In the genomic region with DNA sequence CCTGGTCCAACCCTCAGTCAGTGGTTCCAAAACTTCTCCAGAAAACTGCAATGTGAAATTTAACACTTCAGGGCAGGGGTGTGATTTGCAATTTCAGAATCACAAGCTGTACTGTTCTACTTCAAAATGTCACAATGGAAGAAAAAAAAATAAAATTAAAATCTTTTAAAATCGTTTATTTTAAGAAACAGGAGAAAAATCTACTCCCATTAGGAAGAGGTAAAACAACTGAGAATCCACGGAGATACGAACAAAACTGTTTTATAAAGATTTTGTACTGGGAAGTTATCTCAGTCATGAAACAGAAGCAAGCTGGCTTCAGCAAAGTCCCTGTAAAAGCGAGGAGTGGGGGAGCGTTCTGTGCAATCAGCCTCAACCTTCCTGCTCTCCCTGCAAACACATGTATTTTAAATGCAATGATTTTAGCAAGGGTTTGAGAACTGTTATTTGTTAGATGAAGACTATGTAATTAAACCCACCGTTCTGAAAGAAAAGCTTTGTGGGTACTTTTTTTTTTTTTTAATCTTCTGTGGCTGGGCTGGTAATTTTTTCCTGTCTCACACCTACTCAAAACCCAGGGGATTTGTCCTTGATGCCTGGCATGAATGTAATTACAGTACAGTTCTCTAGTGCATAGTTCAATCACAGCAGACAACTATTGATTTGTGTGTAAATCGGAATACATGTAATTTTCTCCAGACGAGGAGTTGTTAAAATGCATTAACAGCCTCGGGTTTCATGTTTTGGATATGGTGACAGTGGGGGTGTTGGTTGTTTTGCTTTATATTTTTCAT, we compare ENCODE assay signal across 10 cellular contexts.
DNase-seq lines count a peak whose midpoint lies in the region; ATAC-seq and TF ChIP-seq lines count a peak whose summit lies in the region.
"Had no signal": no experiment of that assay in that cellular context is flagged by ENCODE, and none has a peak within 500 bp of the region (broad histone marks: within the 10 kb centered on the region; RNA-seq: fewer than 3 reads in every experiment).

No MANE protein-coding gene starts in this region.

- H3K9me3 Mint-ChIP-seq in T-helper 2 cell treated with Interferon-gamma antibody and Interleukin-4, amounts not matched to agents 5 μg/mL and 100 μg/mL, for 36 hours, result peaks cover 9% of the 10 kb centered on the region
- H3K9me3 Mint-ChIP-seq in stimulated activated naive CD8-positive, alpha-beta T cell treated with anti-CD3 and anti-CD28 coated beads, Interleukin-15, Interleukin-2, amounts not matched to agents 100 ng/mL and 50 ng/mL, for 24 hours, result peaks cover 6% of the 10 kb centered on the region

- peak overlapping the region; percentile 45 for H3K9ac ChIP-seq in SK-N-MC (ENCODE audit: insufficient read length)
- H3K9ac ChIP-seq: SK-N-SH had no signal

- H3K27ac ChIP-seq in SK-N-MC (no peak overlapping the region), foreskin keratinocyte (peak overlapping the region; percentile 95)
- H3K27ac ChIP-seq: upper lobe of right lung had no signal

- H3K9me3 ChIP-seq in SK-N-MC (ENCODE audit: low read depth, low read length), result no peaks in the 10 kb centered on the region
- H3K9me3 ChIP-seq: SK-N-SH, upper lobe of right lung had no signal

- no peaks in the 10 kb centered on the region for H3K27me3 ChIP-seq in foreskin keratinocyte
- H3K27me3 ChIP-seq: upper lobe of right lung had no signal

- DNase-seq in T-helper 2 cell treated with Interferon-gamma antibody and Interleukin-4, amounts not matched to agents 5 μg/mL and 100 μg/mL, for 36 hours (ENCODE audit: low spot score), result peak; percentile 6
- DNase-seq in T-helper 2 cell (no peak), SK-N-MC (ENCODE audit: low read depth, low spot score) (no peak), foreskin keratinocyte (peak in 1 of 2 donors; percentile 45), left colon (no peak)
- DNase-seq: SK-N-SH, upper lobe of right lung had no signal

- H3K36me3 Mint-ChIP-seq in T-helper 2 cell treated with Interferon-gamma antibody and Interleukin-4, amounts not matched to agents 5 μg/mL and 100 μg/mL, for 36 hours (ENCODE audit: low read depth), result no peaks in the 10 kb centered on the region
- no peaks in the 10 kb centered on the region for H3K36me3 Mint-ChIP-seq in stimulated activated naive CD8-positive, alpha-beta T cell treated with anti-CD3 and anti-CD28 coated beads, Interleukin-15, Interleukin-2, amounts not matched to agents 100 ng/mL and 50 ng/mL, for 24 hours (ENCODE audit: low read depth)

- no peak overlapping the region for H3K27ac Mint-ChIP-seq in T-helper 2 cell treated with Interferon-gamma antibody and Interleukin-4, amounts not matched to agents 5 μg/mL and 100 μg/mL, for 36 hours
- H3K27ac Mint-ChIP-seq in stimulated activated naive CD8-positive, alpha-beta T cell treated with anti-CD3 and anti-CD28 coated beads, Interleukin-15, Interleukin-2, amounts not matched to agents 100 ng/mL and 50 ng/mL, for 24 hours, result peak overlapping the region; percentile 80

- H3K27me3 Mint-ChIP-seq in T-helper 2 cell treated with Interferon-gamma antibody and Interleukin-4, amounts not matched to agents 5 μg/mL and 100 μg/mL, for 36 hours (ENCODE audit: low read depth), result peaks cover 47% of the 10 kb centered on the region
- H3K27me3 Mint-ChIP-seq in stimulated activated naive CD8-positive, alpha-beta T cell treated with anti-CD3 and anti-CD28 coated beads, Interleukin-15, Interleukin-2, amounts not matched to agents 100 ng/mL and 50 ng/mL, for 24 hours, result peaks cover 54% of the 10 kb centered on the region

- peak overlapping the region; percentile 33 for H3K4me3 ChIP-seq in SK-N-MC
- H3K4me3 ChIP-seq: upper lobe of right lung had no signal

- ATAC-seq in foreskin keratinocyte (peak; percentile 26), GM18511 (IDR thresholded peaks at IDR 0.05; ENCODE audit: unreplicated experiment) (no peak), HG02938 (IDR thresholded peaks at IDR 0.05; ENCODE audit: unreplicated experiment) (no peak), left colon (no peak)
- ATAC-seq: upper lobe of right lung had no signal

- H3K36me3 ChIP-seq in SK-N-MC (ENCODE audit: insufficient read depth, low read length), result no peaks in the 10 kb centered on the region
- H3K36me3 ChIP-seq: upper lobe of right lung had no signal

- no peak overlapping the region for H3K4me3 Mint-ChIP-seq in T-helper 2 cell treated with Interferon-gamma antibody and Interleukin-4, amounts not matched to agents 5 μg/mL and 100 μg/mL, for 36 hours
- peak overlapping the region; percentile 40 for H3K4me3 Mint-ChIP-seq in stimulated activated naive CD8-positive, alpha-beta T cell treated with anti-CD3 and anti-CD28 coated beads, Interleukin-15, Interleukin-2, amounts not matched to agents 100 ng/mL and 50 ng/mL, for 24 hours

- H3K4me1 Mint-ChIP-seq in T-helper 2 cell treated with Interferon-gamma antibody and Interleukin-4, amounts not matched to agents 5 μg/mL and 100 μg/mL, for 36 hours (ENCODE audit: low read depth), result peaks cover 12% of the 10 kb centered on the region
- H3K4me1 Mint-ChIP-seq in stimulated activated naive CD8-positive, alpha-beta T cell treated with anti-CD3 and anti-CD28 coated beads, Interleukin-15, Interleukin-2, amounts not matched to agents 100 ng/mL and 50 ng/mL, for 24 hours (ENCODE audit: low read depth), result peaks cover 36% of the 10 kb centered on the region

- H3K4me1 ChIP-seq in foreskin keratinocyte, result peaks cover 26% of the 10 kb centered on the region
- H3K4me1 ChIP-seq: upper lobe of right lung had no signal

- intact Hi-C loops in left colon (cut with DNase I, micrococcal nuclease), result no loop called here

- TF ChIP-seq CTCF in foreskin keratinocyte (conservative IDR thresholded peaks at IDR 0.05), result no peak
